ENCODE assay signal across 1 cellular context in the genomic region with DNA sequence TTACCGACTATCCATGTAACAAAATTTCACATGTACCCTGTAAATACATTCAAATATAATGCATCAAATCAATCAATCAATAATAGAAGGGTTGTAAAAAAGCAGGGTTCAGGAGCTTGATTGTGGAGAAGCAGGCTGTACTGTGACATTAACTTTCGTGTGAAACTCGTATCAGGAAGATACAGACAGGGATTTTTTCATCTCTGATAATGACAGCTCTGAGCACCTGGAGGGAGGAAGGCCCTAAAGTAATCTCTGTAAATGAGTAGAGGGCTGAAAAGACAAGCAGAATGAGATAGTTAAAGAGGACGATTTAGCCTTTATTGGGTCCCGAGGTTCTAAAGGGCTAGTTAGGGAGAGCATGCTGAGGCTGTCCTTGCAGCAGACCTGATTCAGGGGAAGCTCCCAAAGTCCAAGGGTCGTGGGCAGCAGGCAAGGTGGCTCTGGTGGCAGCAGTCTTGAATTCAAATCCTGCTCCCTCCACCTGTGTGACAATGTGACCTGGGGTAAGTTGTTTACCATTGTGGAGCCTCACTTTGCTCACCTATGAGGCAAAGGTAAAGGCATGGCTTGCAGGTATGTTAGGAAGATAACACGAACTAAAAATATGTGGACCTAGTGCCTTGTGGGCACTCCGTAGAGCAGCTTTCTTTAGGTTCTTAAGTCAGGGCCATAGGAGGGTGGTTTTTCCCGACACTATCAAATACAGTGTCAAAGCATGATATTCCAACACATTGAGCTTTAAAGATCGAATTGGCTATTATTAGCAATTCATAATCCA.
TF ChIP-seq lines count a peak whose summit lies in the region.

No MANE protein-coding gene starts in this region.

TF ChIP-seq in GM23338, 12 proteins besides CTCF, POLR2A, EP300 and RAD21 (continued from another document):
- TF ChIP-seq, protein P1, sequence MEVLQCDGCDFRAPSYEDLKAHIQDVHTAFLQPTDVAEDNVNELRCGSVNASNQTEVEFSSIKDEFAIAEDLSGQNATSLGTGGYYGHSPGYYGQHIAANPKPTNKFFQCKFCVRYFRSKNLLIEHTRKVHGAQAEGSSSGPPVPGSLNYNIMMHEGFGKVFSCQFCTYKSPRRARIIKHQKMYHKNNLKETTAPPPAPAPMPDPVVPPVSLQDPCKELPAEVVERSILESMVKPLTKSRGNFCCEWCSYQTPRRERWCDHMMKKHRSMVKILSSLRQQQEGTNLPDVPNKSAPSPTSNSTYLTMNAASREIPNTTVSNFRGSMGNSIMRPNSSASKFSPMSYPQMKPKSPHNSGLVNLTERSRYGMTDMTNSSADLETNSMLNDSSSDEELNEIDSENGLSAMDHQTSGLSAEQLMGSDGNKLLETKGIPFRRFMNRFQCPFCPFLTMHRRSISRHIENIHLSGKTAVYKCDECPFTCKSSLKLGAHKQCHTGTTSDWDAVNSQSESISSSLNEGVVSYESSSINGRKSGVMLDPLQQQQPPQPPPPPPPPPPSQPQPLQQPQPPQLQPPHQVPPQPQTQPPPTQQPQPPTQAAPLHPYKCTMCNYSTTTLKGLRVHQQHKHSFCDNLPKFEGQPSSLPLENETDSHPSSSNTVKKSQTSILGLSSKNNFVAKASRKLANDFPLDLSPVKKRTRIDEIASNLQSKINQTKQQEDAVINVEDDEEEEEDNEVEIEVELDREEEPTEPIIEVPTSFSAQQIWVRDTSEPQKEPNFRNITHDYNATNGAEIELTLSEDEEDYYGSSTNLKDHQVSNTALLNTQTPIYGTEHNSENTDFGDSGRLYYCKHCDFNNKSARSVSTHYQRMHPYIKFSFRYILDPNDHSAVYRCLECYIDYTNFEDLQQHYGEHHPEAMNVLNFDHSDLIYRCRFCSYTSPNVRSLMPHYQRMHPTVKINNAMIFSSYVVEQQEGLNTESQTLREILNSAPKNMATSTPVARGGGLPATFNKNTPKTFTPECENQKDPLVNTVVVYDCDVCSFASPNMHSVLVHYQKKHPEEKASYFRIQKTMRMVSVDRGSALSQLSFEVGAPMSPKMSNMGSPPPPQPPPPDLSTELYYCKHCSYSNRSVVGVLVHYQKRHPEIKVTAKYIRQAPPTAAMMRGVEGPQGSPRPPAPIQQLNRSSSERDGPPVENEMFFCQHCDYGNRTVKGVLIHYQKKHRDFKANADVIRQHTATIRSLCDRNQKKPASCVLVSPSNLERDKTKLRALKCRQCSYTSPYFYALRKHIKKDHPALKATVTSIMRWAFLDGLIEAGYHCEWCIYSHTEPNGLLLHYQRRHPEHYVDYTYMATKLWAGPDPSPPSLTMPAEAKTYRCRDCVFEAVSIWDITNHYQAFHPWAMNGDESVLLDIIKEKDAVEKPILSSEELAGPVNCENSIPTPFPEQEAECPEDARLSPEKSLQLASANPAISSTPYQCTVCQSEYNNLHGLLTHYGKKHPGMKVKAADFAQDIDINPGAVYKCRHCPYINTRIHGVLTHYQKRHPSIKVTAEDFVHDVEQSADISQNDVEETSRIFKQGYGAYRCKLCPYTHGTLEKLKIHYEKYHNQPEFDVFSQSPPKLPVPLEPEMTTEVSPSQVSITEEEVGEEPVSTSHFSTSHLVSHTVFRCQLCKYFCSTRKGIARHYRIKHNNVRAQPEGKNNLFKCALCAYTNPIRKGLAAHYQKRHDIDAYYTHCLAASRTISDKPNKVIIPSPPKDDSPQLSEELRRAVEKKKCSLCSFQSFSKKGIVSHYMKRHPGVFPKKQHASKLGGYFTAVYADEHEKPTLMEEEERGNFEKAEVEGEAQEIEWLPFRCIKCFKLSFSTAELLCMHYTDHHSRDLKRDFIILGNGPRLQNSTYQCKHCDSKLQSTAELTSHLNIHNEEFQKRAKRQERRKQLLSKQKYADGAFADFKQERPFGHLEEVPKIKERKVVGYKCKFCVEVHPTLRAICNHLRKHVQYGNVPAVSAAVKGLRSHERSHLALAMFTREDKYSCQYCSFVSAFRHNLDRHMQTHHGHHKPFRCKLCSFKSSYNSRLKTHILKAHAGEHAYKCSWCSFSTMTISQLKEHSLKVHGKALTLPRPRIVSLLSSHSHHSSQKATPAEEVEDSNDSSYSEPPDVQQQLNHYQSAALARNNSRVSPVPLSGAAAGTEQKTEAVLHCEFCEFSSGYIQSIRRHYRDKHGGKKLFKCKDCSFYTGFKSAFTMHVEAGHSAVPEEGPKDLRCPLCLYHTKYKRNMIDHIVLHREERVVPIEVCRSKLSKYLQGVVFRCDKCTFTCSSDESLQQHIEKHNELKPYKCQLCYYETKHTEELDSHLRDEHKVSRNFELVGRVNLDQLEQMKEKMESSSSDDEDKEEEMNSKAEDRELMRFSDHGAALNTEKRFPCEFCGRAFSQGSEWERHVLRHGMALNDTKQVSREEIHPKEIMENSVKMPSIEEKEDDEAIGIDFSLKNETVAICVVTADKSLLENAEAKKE (CRISPR knock-in tag; IDR thresholded peaks at IDR 0.05) = no peak
TF ChIP-seq in GM23338: peak in this region for 0.
